ENCODE assay signal across 16 cellular contexts in the genomic region with DNA sequence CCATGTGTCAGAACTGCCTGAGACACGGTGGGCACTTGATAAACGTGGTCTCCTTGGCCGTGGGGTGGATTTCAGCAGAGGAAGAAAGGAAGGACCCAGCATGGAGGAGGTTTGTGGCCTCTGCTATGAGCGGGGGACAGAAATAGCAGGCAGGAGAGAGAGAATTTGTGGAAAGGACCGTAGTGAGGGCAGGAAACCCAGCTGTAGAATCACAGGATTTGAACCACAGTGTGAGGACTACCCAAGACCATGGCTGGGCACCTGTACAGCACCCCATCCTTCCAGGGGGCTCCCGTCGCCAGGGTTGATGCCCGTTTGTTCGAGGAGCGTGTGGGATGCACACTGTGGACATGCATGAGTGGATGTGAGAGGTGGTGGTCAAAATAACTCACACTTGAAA.
DNase-seq lines count a peak whose midpoint lies in the region; ATAC-seq and TF ChIP-seq lines count a peak whose summit lies in the region.
"Had no signal": no experiment of that assay in that cellular context is flagged by ENCODE, and none has a peak within 500 bp of the region (broad histone marks: within the 10 kb centered on the region; RNA-seq: fewer than 3 reads in every experiment).

No MANE protein-coding gene starts in this region.

- ATAC-seq in HG03571 (IDR thresholded peaks at IDR 0.05; ENCODE audit: unreplicated experiment): no peak

- no peaks in the 10 kb centered on the region for H3K23me2 ChIP-seq in H9 (ENCODE audit: insufficient read length, low read depth, low read length, poor library complexity, severe bottlenecking)

- H3K79me2 ChIP-seq in H9 (ENCODE audit: insufficient read depth, low read length): no peaks in the 10 kb centered on the region
- H3K79me2 ChIP-seq in neural progenitor cell (ENCODE audit: low read depth): no peaks in the 10 kb centered on the region

- no peak overlapping the region for H3K14ac ChIP-seq in H9 (ENCODE audit: insufficient read depth, low read length)

- H3K27ac ChIP-seq in H9 (ENCODE audit: insufficient read length, low read depth, low read length) (no peak overlapping the region), neural progenitor cell (no peak overlapping the region)
- H3K27ac ChIP-seq: HL-60 had no signal

- H3K4ac ChIP-seq in H9 (ENCODE audit: low read depth, low read length): no peak overlapping the region

- no peak overlapping the region for H3K27ac Mint-ChIP-seq in H9
- H3K27ac Mint-ChIP-seq in neural progenitor cell: peak overlapping the region; percentile 62
- H3K27ac Mint-ChIP-seq in CD14-positive monocyte: no peak overlapping the region
- H3K27ac Mint-ChIP-seq: B cell; CD4-positive, alpha-beta T cell had no signal

- H4K91ac ChIP-seq in H9 (ENCODE audit: insufficient read length, low read depth, low read length): no peak overlapping the region

- H3K4me2 ChIP-seq in H9 (ENCODE audit: insufficient read depth, insufficient read length, low read length) (no peak overlapping the region), neural progenitor cell (no peak overlapping the region)

- H3K9me3 Mint-ChIP-seq in H9 (peaks cover 6 to 15% of the 10 kb centered on the region in 2 experiments; a peak in 4 of 5 replicates), neural progenitor cell (peaks cover 24% of the 10 kb centered on the region), CD14-positive monocyte (peaks cover 0 to 9% (median 5%) of the 10 kb centered on the region in 7 donors)
- H3K9me3 Mint-ChIP-seq: CD4-positive, alpha-beta T cell had no signal

- no peak overlapping the region for H2BK15ac ChIP-seq in H9 (ENCODE audit: low read depth, low read length)

- no peak overlapping the region for H2BK12ac ChIP-seq in H9 (ENCODE audit: insufficient read length, low read depth, low read length)

- DNase-seq in H9: peak; percentile 7
- peak; percentile 7 for DNase-seq in activated CD8-positive, alpha-beta memory T cell treated with anti-CD3 and anti-CD28 coated beads, Interleukin-2, amount 50 U/mL, for 48 hours
- DNase-seq in neural progenitor cell (ENCODE audit: low spot score): no peak
- DNase-seq in ureter (ENCODE audit: low spot score): peak; percentile 23
- no peak for DNase-seq in CD14-positive monocyte (ENCODE audit: low spot score)
- no peak for DNase-seq in D341Med (ENCODE audit: low spot score)
- DNase-seq: C1 segment of cervical spinal cord; Caco-2; CD4-positive, alpha-beta T cell; DMS153; DMS79; GDM1; HCEC 1CT had no signal

- H3K27me3 Mint-ChIP-seq in H9 (ENCODE audit: low read depth) (no peaks in the 10 kb centered on the region; the same call in none of the 2 replicates), neural progenitor cell (ENCODE audit: insufficient read depth, low read depth) (peaks cover 12% of the 10 kb centered on the region), CD14-positive monocyte (ENCODE audit: low read depth in 3 of 3) (peaks cover 3 to 6% (median 5%) of the 10 kb centered on the region in 3 donors)
- H3K27me3 Mint-ChIP-seq: CD4-positive, alpha-beta T cell had no signal

- H2AFZ ChIP-seq in H9 (ENCODE audit: low read length) (no peak overlapping the region), neural progenitor cell (replicated peaks) (no peak overlapping the region)

- H3K18ac ChIP-seq in H9 (ENCODE audit: insufficient read length, low read depth, low read length): no peak overlapping the region

- H3F3A ChIP-seq in neural progenitor cell (ENCODE audit: low read depth): no peaks in the 10 kb centered on the region

- H4K8ac ChIP-seq in H9 (replicated peaks; ENCODE audit: insufficient read length, low read depth, low read length): no peak overlapping the region

- no peak overlapping the region for H2BK120ac ChIP-seq in H9 (ENCODE audit: low read depth, low read length, poor library complexity, severe bottlenecking)

- H2BK20ac ChIP-seq in H9 (ENCODE audit: low read depth, low read length, poor library complexity, severe bottlenecking): no peak overlapping the region

- H3K9me3 ChIP-seq in H9 (ENCODE audit: control insufficient read depth, low read depth, low read length): no peaks in the 10 kb centered on the region
- no peaks in the 10 kb centered on the region for H3K9me3 ChIP-seq in neural progenitor cell (ENCODE audit: low read depth)

- no peak overlapping the region for H3K4me3 ChIP-seq in neural progenitor cell

- no peaks in the 10 kb centered on the region for H3K27me3 ChIP-seq in H9 (ENCODE audit: insufficient read depth, low read length)
- H3K27me3 ChIP-seq in neural progenitor cell: no peaks in the 10 kb centered on the region

- H3K4me3 Mint-ChIP-seq in H9 (no peak overlapping the region), neural progenitor cell (no peak overlapping the region), CD14-positive monocyte (no peak overlapping the region)
- H3K4me3 Mint-ChIP-seq: B cell; CD4-positive, alpha-beta T cell had no signal

- H3K4me1 Mint-ChIP-seq in H9 (no peaks in the 10 kb centered on the region), neural progenitor cell (peaks cover 28% of the 10 kb centered on the region), CD14-positive monocyte (peaks cover 1% of the 10 kb centered on the region)
- H3K4me1 Mint-ChIP-seq: B cell had no signal

- H3K36me3 ChIP-seq in neural progenitor cell: no peaks in the 10 kb centered on the region

- no CpG with 5 or more reads among the region's 10 CpGs for WGBS in H9 (ENCODE audit: extremely low coverage, insufficient read length, low lambda C conversion rate)

- intact Hi-C loops in CD14-positive monocyte (cut with micrococcal nuclease): no loop called here

- TF ChIP-seq CTCF in H9 (conservative IDR thresholded peaks at IDR 0.05) (no peak), neural progenitor cell (IDR thresholded peaks at IDR 0.05) (no peak), CD14-positive monocyte (IDR thresholded peaks at IDR 0.05) (no peak)

- no peaks in the 10 kb centered on the region for H4K20me1 ChIP-seq in H9 (ENCODE audit: control insufficient read depth, insufficient read depth, insufficient read length)
- no peaks in the 10 kb centered on the region for H4K20me1 ChIP-seq in neural progenitor cell (ENCODE audit: low read depth)

- no peak overlapping the region for H2BK5ac ChIP-seq in H9 (ENCODE audit: insufficient read length, low read length)

- H3K56ac ChIP-seq in H9 (ENCODE audit: insufficient read length, low read depth, low read length): no peak overlapping the region

- no peak overlapping the region for H4K5ac ChIP-seq in H9 (ENCODE audit: insufficient read length, low read depth, low read length)

- H2AK5ac ChIP-seq in H9 (ENCODE audit: insufficient read length, low read length): no peak overlapping the region

- H3T11ph ChIP-seq in H9 (ENCODE audit: low read length): no peak overlapping the region

- H3K79me1 ChIP-seq in H9 (ENCODE audit: insufficient read depth, low read depth, low read length, poor library complexity, severe bottlenecking): no peaks in the 10 kb centered on the region

- H3K4me1 ChIP-seq in H9 (ENCODE audit: insufficient read depth, low read length): no peaks in the 10 kb centered on the region
- peaks cover 7% of the 10 kb centered on the region for H3K4me1 ChIP-seq in neural progenitor cell
- H3K4me1 ChIP-seq: Caco-2 had no signal

- H3K36me3 Mint-ChIP-seq in H9 (ENCODE audit: insufficient read depth in 1 of 3, low read depth in 3 of 3) (no peaks in the 10 kb centered on the region; a peak in 2 of 7 replicates), neural progenitor cell (no peaks in the 10 kb centered on the region), CD14-positive monocyte (no peaks in the 10 kb centered on the region)

- H3K23ac ChIP-seq in H9 (ENCODE audit: insufficient read length, low read depth, low read length): no peak overlapping the region

- H3K9ac ChIP-seq in H9 (ENCODE audit: extremely low read depth, insufficient read length, low read length) (no peak overlapping the region), neural progenitor cell (no peak overlapping the region)

Comparison
In these comparisons a context has a peak if more than half of its experiments do, and no peak if none do; other contexts are left out.
1. DNase-seq: peak in H9 (single experiment), activated CD8-positive, alpha-beta memory T cell treated with anti-CD3 and anti-CD28 coated beads, Interleukin-2, amount 50 U/mL, for 48 hours (single experiment) and ureter (single experiment); none in neural progenitor cell (single experiment), CD14-positive monocyte (single experiment) and D341Med (single experiment).